ENCODE assay signal across 8 cellular contexts in the genomic region with DNA sequence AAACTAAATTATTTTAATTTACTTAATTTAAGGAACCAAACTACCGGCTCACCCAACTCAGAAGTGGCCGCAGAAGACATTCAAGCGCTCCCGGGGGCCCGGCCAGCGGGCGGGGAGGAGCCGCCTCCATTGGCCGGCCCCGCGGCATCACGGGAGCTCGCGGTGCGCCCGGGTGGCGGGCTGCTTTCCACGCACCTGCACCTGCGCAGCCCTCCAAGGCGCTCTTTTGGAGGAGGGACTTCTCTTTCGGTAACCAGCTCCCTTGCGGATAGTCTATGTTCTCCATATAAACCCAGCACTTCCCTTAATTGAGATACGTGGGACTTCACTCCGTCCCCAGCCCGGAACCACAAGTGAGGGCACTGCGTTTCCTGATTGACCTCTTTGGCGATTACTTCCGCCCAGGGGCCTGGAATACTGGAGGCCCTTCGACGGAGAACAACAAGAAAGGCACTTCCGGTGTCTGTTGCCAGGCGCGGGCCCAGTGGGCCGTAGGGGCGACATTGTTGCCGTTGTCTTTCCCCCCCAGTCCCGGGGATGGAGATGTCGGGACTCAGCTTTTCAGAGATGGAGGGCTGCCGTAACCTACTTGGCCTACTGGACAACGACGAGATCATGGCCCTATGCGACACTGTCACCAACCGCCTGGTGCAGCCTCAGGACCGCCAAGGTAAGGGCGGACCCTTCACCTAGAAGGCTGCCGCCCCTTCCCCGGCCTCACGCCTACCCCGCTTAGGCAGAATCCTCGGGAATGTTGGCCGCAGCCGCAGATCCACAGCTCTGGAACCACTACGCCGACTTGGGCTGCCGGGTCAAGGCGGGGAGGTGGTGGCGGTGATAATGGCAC. TPM values are rescaled to one million over a fixed set of nuclear protein-coding genes. Genes with fewer than 3 reads are reported as not detected.
DNase-seq lines count a peak whose midpoint lies in the region; ATAC-seq, FAIRE-seq and TF ChIP-seq lines count a peak whose summit lies in the region.

A gene (plus strand): TSS at position 444 of the 847 bp plus-strand sequence. CDS start 94 bp downstream, at position 538.

- H3K27ac ChIP-seq in adipose tissue (ENCODE audit: low read depth, low read length) (peak within 1 kb of the TSS; percentile 83), heart left ventricle (peak within 1 kb of the TSS; percentile 80 to 98 (median 89)), transverse colon (peak within 1 kb of the TSS; percentile 91 to 97 (median 93))

- WGBS in adipose tissue, 3 donors: 0% methylated on average over 57 of the region's 57 CpGs
- WGBS in heart left ventricle, 4 donors: 0 to 1% (median 0%) methylated on average over 54 to 57 of the region's 57 CpGs
- WGBS in transverse colon (ENCODE audit: low coverage in 1 of 2), 2 donors: 0% methylated on average over 3 to 39 of the region's 57 CpGs

- H3K27me3 ChIP-seq in heart left ventricle (no peaks in the 10 kb centered on the region), transverse colon (no peaks in the 10 kb centered on the region)

- FAIRE-seq in GM12892 (lab: Jason Lieb, UNC): peak; percentile 90

- peak; percentile 68 for TF ChIP-seq POLR2A in GM12892 (IDR thresholded peaks at IDR 0.05; ENCODE audit: low read depth, low read length)
- TF ChIP-seq POLR2A in heart left ventricle (IDR thresholded peaks at IDR 0.05): peak in 1 of 2 donors; percentile 45
- TF ChIP-seq POLR2A in transverse colon (IDR thresholded peaks at IDR 0.05): peak; percentile 76

- ATAC-seq in HG02798 (IDR thresholded peaks at IDR 0.05; ENCODE audit: poor library complexity, unreplicated experiment) (peak; percentile 87), heart left ventricle (peak; percentile 96 to 99 (median 98))

- TF ChIP-seq CTCF in heart left ventricle (IDR thresholded peaks at IDR 0.05) (no peak), transverse colon (IDR thresholded peaks at IDR 0.05) (peak in 1 of 5 experiments; percentile 26)

- H3K9me3 ChIP-seq in heart left ventricle: no peaks in the 10 kb centered on the region
- no peaks in the 10 kb centered on the region for H3K9me3 ChIP-seq in transverse colon

- TF ChIP-seq EP300 in transverse colon (IDR thresholded peaks at IDR 0.05; ENCODE audit: low read depth): no peak

- H3K36me3 ChIP-seq in heart left ventricle: peaks cover 0 to 18% (median 15%) of the 10 kb centered on the region in 9 donors
- H3K36me3 ChIP-seq in transverse colon: peaks cover 0 to 14% (median 7%) of the 10 kb centered on the region in 4 donors

- intact Hi-C loops in heart left ventricle (cut with DNase I): loop anchor here in 4 of 10 donors (2.0 to 10.0 kb wide), 3 partner anchors 91 to 95 kb away; a partner anchor contains a TSS
- intact Hi-C loops in transverse colon (cut with DNase I; ENCODE audit: low total_unique reads): no loop called here

- H3K4me1 ChIP-seq in heart left ventricle: peaks cover 2 to 35% (median 18%) of the 10 kb centered on the region in 12 donors
- peaks cover 5 to 39% (median 22%) of the 10 kb centered on the region in 4 donors for H3K4me1 ChIP-seq in transverse colon

- in situ Hi-C loops in transverse colon (cut with MboI; ENCODE audit: low pct_ligation_motif_present in 1 of 4, low pct_unique_long_range_greater_than_20kb in 1 of 4, low sequenced_read_pairs in 3 of 4): no loop called here

- H3K4me3 ChIP-seq in heart left ventricle (peak within 1 kb of the TSS; percentile 66 to 95 (median 86)), transverse colon (peak within 1 kb of the TSS; percentile 74 to 96 (median 78))

- DNase-seq in GM12892 (ENCODE audit: insufficient read length) (peak; percentile 61), NCI-H1417 treated with DMSO at 0.1 percent for 48 hours (lab: John Stamatoyannopoulos, UW) (peak; percentile 78), T follicular helper cell (ENCODE audit: low read depth) (peak; percentile 72), heart left ventricle (peak; percentile 87 to 93 (median 90)), pons (ENCODE audit: low spot score) (peak; percentile 97), transverse colon (peak; percentile 87)

RNA-seq across cellular contexts. Expression of the gene that starts here (rescaled TPM):
- polyA plus RNA-seq in GM12892 (2012; ENCODE audit: missing spikeins): 23.7 TPM
- polyA plus RNA-seq in adipose tissue (1 to 10 TPM; 3.3 to 7.8 (median 6.6) TPM), heart left ventricle (1 to 10 TPM; 4.3 to 7.7 TPM)
- total RNA-seq in heart left ventricle (10 to 100 TPM in 8 of 9 donors, 1 to 10 TPM in 1; 8.6 to 21.5 (median 12.9) TPM), transverse colon (10 to 100 TPM; 11.9 to 24.1 (median 18.3) TPM)

Comparison
In these comparisons a context has a peak if more than half of its experiments do, and no peak if none do; other contexts are left out.
1. Peak in every context shown above with its lines: DNase-seq, ATAC-seq, H3K4me3 ChIP-seq and H3K27ac ChIP-seq.